Comparison of ENCODE assay signal across 10 cellular contexts in the genomic region with DNA sequence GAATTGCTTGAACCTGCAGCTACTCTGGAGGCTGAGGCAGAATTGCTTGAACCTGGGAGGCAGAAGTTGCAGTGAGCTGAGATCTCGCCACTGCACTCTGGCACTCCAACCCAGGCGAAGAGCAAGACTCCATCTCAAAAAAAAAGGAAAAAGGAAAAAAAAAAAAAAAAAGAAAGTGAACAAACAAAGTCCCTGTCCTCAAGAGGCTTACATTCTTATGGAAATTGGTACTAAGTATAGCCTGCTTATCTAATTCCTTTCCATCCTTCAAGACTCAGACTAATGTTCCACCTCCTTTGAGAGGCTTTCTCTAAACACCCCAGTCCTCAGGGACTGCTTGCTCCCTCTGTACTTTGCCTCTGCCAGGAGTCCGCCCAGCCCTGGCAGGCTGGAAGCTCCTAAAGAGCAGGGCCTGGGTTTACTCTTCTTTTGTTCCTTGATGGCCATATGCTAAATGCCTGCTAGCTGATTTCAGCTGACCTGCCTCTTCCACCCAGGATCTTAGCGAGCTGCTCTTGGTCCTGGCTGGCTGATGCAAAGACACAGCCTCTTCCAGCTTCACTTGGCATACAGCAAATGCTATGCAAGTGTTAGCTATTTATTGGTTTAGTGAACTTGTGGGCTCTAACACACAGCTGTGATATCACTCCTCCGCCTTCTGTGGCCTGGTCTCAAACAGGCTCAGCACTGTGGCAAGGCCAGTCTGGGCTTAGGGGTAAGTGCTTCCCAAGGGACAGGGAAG. TPM values are rescaled to one million over a fixed set of nuclear protein-coding genes. Genes with fewer than 3 reads are reported as not detected.
DNase-seq lines count a peak whose midpoint lies in the region; ATAC-seq and TF ChIP-seq lines count a peak whose summit lies in the region.
"Had no signal": no experiment of that assay in that cellular context is flagged by ENCODE, and none has a peak within 500 bp of the region (broad histone marks: within the 10 kb centered on the region; RNA-seq: fewer than 3 reads in every experiment).

No MANE protein-coding gene starts in this region.

- peak; percentile 38 for ATAC-seq in GM23338
- no peak for ATAC-seq in GM18517 (IDR thresholded peaks at IDR 0.05; ENCODE audit: unreplicated experiment)
- ATAC-seq in HG03565 (IDR thresholded peaks at IDR 0.05; ENCODE audit: unreplicated experiment): no peak
- ATAC-seq in HG03439 (IDR thresholded peaks at IDR 0.05; ENCODE audit: unreplicated experiment): no peak
- no peak for ATAC-seq in GM21423 (IDR thresholded peaks at IDR 0.05; ENCODE audit: unreplicated experiment)

- H3K36me3 ChIP-seq in GM23338 (ENCODE audit: insufficient read depth): no peaks in the 10 kb centered on the region
- H3K36me3 ChIP-seq in adrenal gland (replicated peaks in 1 of 2): no peaks in the 10 kb centered on the region
- no peaks in the 10 kb centered on the region for H3K36me3 ChIP-seq in right atrium auricular region
- no peaks in the 10 kb centered on the region for H3K36me3 ChIP-seq in smooth muscle cell (ENCODE audit: low read depth)

- H3K9me3 Mint-ChIP-seq in GM23338: no peaks in the 10 kb centered on the region

- peak overlapping the region; percentile 83 for H3K27ac Mint-ChIP-seq in GM23338

- H3K27me3 ChIP-seq in GM23338 (ENCODE audit: insufficient read depth) (no peaks in the 10 kb centered on the region), adrenal gland (no peaks in the 10 kb centered on the region), right atrium auricular region (no peaks in the 10 kb centered on the region), smooth muscle cell (ENCODE audit: low read depth) (no peaks in the 10 kb centered on the region)

- H3K4me3 ChIP-seq in GM23338 (no peak overlapping the region), adrenal gland (no peak overlapping the region), right atrium auricular region (no peak overlapping the region), smooth muscle cell (no peak overlapping the region)

- peaks cover 52% of the 10 kb centered on the region for H3K4me1 Mint-ChIP-seq in GM23338

- H2AFZ ChIP-seq in GM23338 (no peak overlapping the region), smooth muscle cell (ENCODE audit: low read depth) (no peak overlapping the region)

- intact Hi-C loops in adrenal gland (cut with DNase I): no loop called here

- WGBS in adrenal gland, 4 donors: 65 to 73% (median 71%) methylated on average over 5 of the region's 5 CpGs
- WGBS in smooth muscle cell (ENCODE audit: low lambda C conversion rate): 54% methylated on average over 5 of the region's 5 CpGs

- H3K9me3 ChIP-seq in adrenal gland (replicated peaks in 1 of 3) (no peaks in the 10 kb centered on the region), right atrium auricular region (no peaks in the 10 kb centered on the region), smooth muscle cell (replicated peaks; ENCODE audit: low read depth) (no peaks in the 10 kb centered on the region)

- peak overlapping the region; percentile 70 for H3K9ac ChIP-seq in smooth muscle cell (ENCODE audit: low read depth)

- H3K4me1 ChIP-seq in GM23338 (ENCODE audit: insufficient read depth) (peaks cover 37% of the 10 kb centered on the region), adrenal gland (replicated peaks in 1 of 2) (peaks cover 32 to 59% of the 10 kb centered on the region in 2 donors), right atrium auricular region (peaks cover 0 to 85% of the 10 kb centered on the region in 2 donors), smooth muscle cell (ENCODE audit: low read depth) (peaks cover 32% of the 10 kb centered on the region)

- H3K4me3 Mint-ChIP-seq in GM23338: no peak overlapping the region

- H3K27ac ChIP-seq in GM23338 (ENCODE audit: low read depth) (peak overlapping the region; percentile 55; the same call in 1 of the 2 replicates), adrenal gland (peak overlapping the region; percentile 40 to 85 (median 81)), right atrium auricular region (peak overlapping the region; percentile 64 to 74), smooth muscle cell (ENCODE audit: low read depth) (peak overlapping the region; percentile 94)

- no peaks in the 10 kb centered on the region for H3K9me2 ChIP-seq in GM23338 (ENCODE audit: insufficient read depth)

- DNase-seq in GM23338 (ENCODE audit: low spot score): peak; percentile 50
- DNase-seq in adrenal gland: peak in 1 of 7 donors; percentile 23
- no peak for DNase-seq in right atrium auricular region (ENCODE audit: low spot score)
- DNase-seq in smooth muscle cell (lab: John Stamatoyannopoulos, UW; ENCODE audit: unreplicated experiment): no peak
- DNase-seq: NCI-H2107; stimulated activated CD4-positive, alpha-beta T cell treated with anti-CD3 and anti-CD28 coated beads, Interleukin-4, amount 100 ng/mL, for 1 hour had no signal

- H4K20me1 ChIP-seq in GM23338 (replicated peaks; ENCODE audit: insufficient read depth) (0 out of 2 replicates have a peak, but pooled peaks cover 2% of the 10 kb centered on the region), smooth muscle cell (ENCODE audit: low read depth) (peaks cover 82% of the 10 kb centered on the region)

- 0 out of 2 replicates have a peak overlapping the region, but pooled peaks have one; percentile 41 for H3K4me2 ChIP-seq in GM23338
- H3K4me2 ChIP-seq in smooth muscle cell: peak overlapping the region; percentile 44

- H3K36me3 Mint-ChIP-seq in GM23338 (ENCODE audit: low read depth): no peaks in the 10 kb centered on the region; the same call in 2 of the 3 replicates

- no peak for TF ChIP-seq POLR2A in adrenal gland (IDR thresholded peaks at IDR 0.05)

- H3F3A ChIP-seq in GM23338 (replicated peaks; ENCODE audit: low read depth) (no peaks in the 10 kb centered on the region), smooth muscle cell (ENCODE audit: low read depth) (peaks cover 15% of the 10 kb centered on the region)

- H3K27me3 Mint-ChIP-seq in GM23338 (ENCODE audit: insufficient read depth, low read depth, poor library complexity): peaks cover 5% of the 10 kb centered on the region

- H3K79me2 ChIP-seq in GM23338 (replicated peaks; ENCODE audit: insufficient read depth) (peaks cover 69% of the 10 kb centered on the region), smooth muscle cell (ENCODE audit: low read depth) (peaks cover 62% of the 10 kb centered on the region)

- TF ChIP-seq CTCF in GM23338 (conservative IDR thresholded peaks at IDR 0.05; ENCODE audit: low read depth in 2 of 2): no peak
- no peak for TF ChIP-seq CTCF in adrenal gland (IDR thresholded peaks at IDR 0.05)
- TF ChIP-seq CTCF in right atrium auricular region (IDR thresholded peaks at IDR 0.05): no peak
- no peak for TF ChIP-seq CTCF in smooth muscle cell (IDR thresholded peaks at IDR 0.05; ENCODE audit: borderline replicate concordance, insufficient read depth, poor library complexity, severe bottlenecking)

TF ChIP-seq in GM23338, 12 proteins besides CTCF, POLR2A, EP300 and RAD21:
- TF ChIP-seq ETS1 (IDR thresholded peaks at IDR 0.05) (no peak), ZNF331 (CRISPR knock-in tag; IDR thresholded peaks at IDR 0.05; ENCODE audit: low read depth) (no peak), JUNB (IDR thresholded peaks at IDR 0.05; ENCODE audit: unreplicated experiment) (no peak), EZH2phosphoT487 (IDR thresholded peaks at IDR 0.05; ENCODE audit: unreplicated experiment) (no peak), EZH2 (IDR thresholded peaks at IDR 0.05; ENCODE audit: low read depth, unreplicated experiment) (no peak), POLR2AphosphoS5 (IDR thresholded peaks at IDR 0.05; ENCODE audit: low read depth) (no peak)

RNA-seq across cellular contexts. Expression of gene SLC9A1, which starts 9.8 kb away (rescaled TPM):
- 22.3 and 23.3 TPM in 2 replicates for total RNA-seq in GM23338 (2014; rRNA removed; shearing (Covaris generic))
- polyA plus RNA-seq in GM23338 (2016; fragmentation: Nextera tagmentation; extraction: Ambion mirVana): 10.4 and 10.5 TPM in 2 replicates
- total RNA-seq in adrenal gland: 10 to 100 TPM; 12.6 to 44.0 (median 28.4) TPM
- 10 to 100 TPM; 16.3 to 49.0 (median 30.0) TPM for polyA plus RNA-seq in adrenal gland
- total RNA-seq in right atrium auricular region: 10 to 100 TPM; 20.0 to 28.3 TPM
- total RNA-seq in smooth muscle cell: 16.5 and 20.7 TPM in 2 replicates
- polyA plus RNA-seq in smooth muscle cell: 37.4 and 59.5 TPM in 2 replicates
